ENCODE assay signal across 1 cellular context in genomic region chr1:218350909-218351616, GRCh38.
TF ChIP-seq lines count a peak whose summit lies in the region.

No MANE protein-coding gene starts in this region.

TF ChIP-seq in HepG2, 621 proteins besides CTCF, POLR2A, EP300 and RAD21 (continued from another document):
- TF ChIP-seq ZNF318 (CRISPR knock-in tag; IDR thresholded peaks at IDR 0.05), result no peak
- TF ChIP-seq FOXJ3 (CRISPR knock-in tag; IDR thresholded peaks at IDR 0.05; ENCODE audit: borderline replicate concordance), result no peak
- no peak for TF ChIP-seq MLLT10 (CRISPR knock-in tag; IDR thresholded peaks at IDR 0.05)
- no peak for TF ChIP-seq ESRRA (CRISPR knock-in tag; IDR thresholded peaks at IDR 0.05; ENCODE audit: low read depth)
